In genomic region chr2:156526950-156527636, GRCh38 we compare ENCODE assay signal across 12 cellular contexts.
DNase-seq lines count a peak whose midpoint lies in the region; ATAC-seq and TF ChIP-seq lines count a peak whose summit lies in the region.
"Had no signal": no experiment of that assay in that cellular context is flagged by ENCODE, and none has a peak within 500 bp of the region (broad histone marks: within the 10 kb centered on the region; RNA-seq: fewer than 3 reads in every experiment).

No MANE protein-coding gene starts in this region.

- H3K4me3 Mint-ChIP-seq in natural killer cell treated with Interleukin-12 subunit alpha and Interleukin-12 subunit beta and Interleukin-15 and Interleukin-18, amount 100 ng/mL, for 72 hours, result peak overlapping the region; percentile 18
- H3K4me3 Mint-ChIP-seq in activated T-helper 1 cell treated with anti-CD3 and anti-CD28 coated beads, Interleukin-12 subunit alpha, Interleukin-12 subunit beta, Interleukin-2, Interleukin-4 antibody, amounts not matched to agents 30 ng/mL and 10 ng/mL and 1 ng/mL, durations not matched to agents 14 hours and 24 hours and 36 hours, result no peak overlapping the region

- H3K4me1 Mint-ChIP-seq in natural killer cell treated with Interleukin-12 subunit alpha and Interleukin-12 subunit beta and Interleukin-15 and Interleukin-18, amount 100 ng/mL, for 72 hours (ENCODE audit: low read depth in 2 of 2), result peaks cover 10 to 13% of the 10 kb centered on the region in 2 donors
- H3K4me1 Mint-ChIP-seq in activated T-helper 1 cell treated with anti-CD3 and anti-CD28 coated beads, Interleukin-12 subunit alpha, Interleukin-12 subunit beta, Interleukin-2, Interleukin-4 antibody, amounts not matched to agents 30 ng/mL and 10 ng/mL and 1 ng/mL, durations not matched to agents 14 hours and 24 hours and 36 hours (ENCODE audit: low read depth), result peaks cover 5% of the 10 kb centered on the region

- no peak for DNase-seq in natural killer cell treated with Interleukin-12 subunit alpha and Interleukin-12 subunit beta and Interleukin-15 and Interleukin-18, amount 100 ng/mL, for 72 hours (ENCODE audit: low spot score)
- DNase-seq in activated T-helper 1 cell treated with anti-CD3 and anti-CD28 coated beads, Interleukin-12 subunit alpha, Interleukin-12 subunit beta, Interleukin-2, Interleukin-4 antibody, amounts not matched to agents 30 ng/mL and 10 ng/mL and 1 ng/mL, durations not matched to agents 14 hours and 24 hours and 36 hours (ENCODE audit: low spot score), result no peak
- DNase-seq in SJCRH30 (no peak), heart right ventricle (no peak)
- DNase-seq: caudate nucleus, left ventricle myocardium superior, NCI-H1105, retina had no signal

- no peaks in the 10 kb centered on the region for H3K9me3 Mint-ChIP-seq in natural killer cell treated with Interleukin-12 subunit alpha and Interleukin-12 subunit beta and Interleukin-15 and Interleukin-18, amount 100 ng/mL, for 72 hours
- H3K9me3 Mint-ChIP-seq in activated T-helper 1 cell treated with anti-CD3 and anti-CD28 coated beads, Interleukin-12 subunit alpha, Interleukin-12 subunit beta, Interleukin-2, Interleukin-4 antibody, amounts not matched to agents 30 ng/mL and 10 ng/mL and 1 ng/mL, durations not matched to agents 14 hours and 24 hours and 36 hours, result no peaks in the 10 kb centered on the region

- no peaks in the 10 kb centered on the region for H3K27me3 Mint-ChIP-seq in natural killer cell treated with Interleukin-12 subunit alpha and Interleukin-12 subunit beta and Interleukin-15 and Interleukin-18, amount 100 ng/mL, for 72 hours
- H3K27me3 Mint-ChIP-seq in activated T-helper 1 cell treated with anti-CD3 and anti-CD28 coated beads, Interleukin-12 subunit alpha, Interleukin-12 subunit beta, Interleukin-2, Interleukin-4 antibody, amounts not matched to agents 30 ng/mL and 10 ng/mL and 1 ng/mL, durations not matched to agents 14 hours and 24 hours and 36 hours (ENCODE audit: insufficient read depth), result no peaks in the 10 kb centered on the region

- H3K9me3 ChIP-seq in SJCRH30 (replicated peaks), result no peaks in the 10 kb centered on the region
- no peaks in the 10 kb centered on the region for H3K9me3 ChIP-seq in heart right ventricle

- H3K4me1 ChIP-seq in SJCRH30, result no peaks in the 10 kb centered on the region
- H3K4me1 ChIP-seq in heart right ventricle, result no peaks in the 10 kb centered on the region

- H3K4me3 ChIP-seq in SJCRH30 (no peak overlapping the region), heart right ventricle (no peak overlapping the region)

- H3K27ac Mint-ChIP-seq in natural killer cell treated with Interleukin-12 subunit alpha and Interleukin-12 subunit beta and Interleukin-15 and Interleukin-18, amount 100 ng/mL, for 72 hours, result peak overlapping the region; percentile 42 to 71
- no peak overlapping the region for H3K27ac Mint-ChIP-seq in activated T-helper 1 cell treated with anti-CD3 and anti-CD28 coated beads, Interleukin-12 subunit alpha, Interleukin-12 subunit beta, Interleukin-2, Interleukin-4 antibody, amounts not matched to agents 30 ng/mL and 10 ng/mL and 1 ng/mL, durations not matched to agents 14 hours and 24 hours and 36 hours

- intact Hi-C loops in activated T-helper 1 cell treated with anti-CD3 and anti-CD28 coated beads, Interleukin-12 subunit alpha, Interleukin-12 subunit beta, Interleukin-2, Interleukin-4 antibody, amounts not matched to agents 30 ng/mL and 10 ng/mL and 1 ng/mL, durations not matched to agents 14 hours and 24 hours and 36 hours (cut with micrococcal nuclease), result loop anchor here (2.0 to 5.0 kb wide), 4 partner anchors 50 to 192 kb away; partner anchors contain the start of gene GPD2
- intact Hi-C loops in heart right ventricle (cut with DNase I), result no loop called here

- TF ChIP-seq CTCF in heart right ventricle (IDR thresholded peaks at IDR 0.05), result no peak

- ATAC-seq in GM19023 (IDR thresholded peaks at IDR 0.05; ENCODE audit: unreplicated experiment) (peak; percentile 91), GM21576 (IDR thresholded peaks at IDR 0.05; ENCODE audit: unreplicated experiment) (peak; percentile 98), HG03135 (IDR thresholded peaks at IDR 0.05; ENCODE audit: unreplicated experiment) (peak; percentile 96), heart right ventricle (no peak)
- peak; percentile 85 to 87 for ATAC-seq in natural killer cell treated with Interleukin-12 subunit alpha and Interleukin-12 subunit beta and Interleukin-15 and Interleukin-18, amount 100 ng/mL, for 72 hours
- ATAC-seq: left ventricle myocardium superior had no signal

- H3K27me3 ChIP-seq in SJCRH30, result no peaks in the 10 kb centered on the region
- H3K27me3 ChIP-seq in heart right ventricle, result no peaks in the 10 kb centered on the region

- 80 to 87% methylated on average over 2 of the region's 2 CpGs for WGBS in heart right ventricle, 2 donors

- H3K36me3 ChIP-seq in SJCRH30, result no peaks in the 10 kb centered on the region
- H3K36me3 ChIP-seq in heart right ventricle, result peaks cover 0 to 10% (median 0%) of the 10 kb centered on the region in 9 donors

- H3K27ac ChIP-seq in SJCRH30 (no peak overlapping the region), heart right ventricle (no peak overlapping the region)
- H3K27ac ChIP-seq: HL-60 had no signal

- H3K36me3 Mint-ChIP-seq in natural killer cell treated with Interleukin-12 subunit alpha and Interleukin-12 subunit beta and Interleukin-15 and Interleukin-18, amount 100 ng/mL, for 72 hours, result no peaks in the 10 kb centered on the region
- H3K36me3 Mint-ChIP-seq in activated T-helper 1 cell treated with anti-CD3 and anti-CD28 coated beads, Interleukin-12 subunit alpha, Interleukin-12 subunit beta, Interleukin-2, Interleukin-4 antibody, amounts not matched to agents 30 ng/mL and 10 ng/mL and 1 ng/mL, durations not matched to agents 14 hours and 24 hours and 36 hours (ENCODE audit: low read depth), result peaks cover 2% of the 10 kb centered on the region

Comparison
In these comparisons a context has a peak if more than half of its experiments do, and no peak if none do; other contexts are left out.
1. ATAC-seq: peak in GM19023 (single experiment), GM21576 (single experiment), HG03135 (single experiment) and natural killer cell treated with Interleukin-12 subunit alpha and Interleukin-12 subunit beta and Interleukin-15 and Interleukin-18, amount 100 ng/mL, for 72 hours (2 of 2); none in heart right ventricle (0 of 8).